In the genomic region with DNA sequence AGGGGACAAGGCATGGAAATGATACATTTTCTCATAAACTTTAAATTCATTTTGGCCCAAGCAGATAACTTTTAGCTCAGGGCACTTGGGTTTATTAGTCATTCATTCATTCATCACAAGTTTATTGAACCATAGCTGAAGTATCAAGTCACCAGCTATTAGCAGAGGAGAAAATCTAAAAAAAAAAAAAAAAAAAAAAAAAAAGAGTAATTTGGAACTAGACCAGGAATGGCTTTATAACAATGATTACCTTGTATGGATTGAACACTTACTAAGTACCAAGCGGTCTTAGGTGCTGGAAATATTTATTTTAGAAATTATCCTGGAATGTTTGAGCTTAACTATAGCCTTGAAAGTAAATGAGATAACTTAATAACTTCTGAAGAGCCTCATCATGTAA, we compare ENCODE assay signal across 25 cellular contexts.
"Had no signal": no experiment of that assay in that cellular context is flagged by ENCODE, and none has a peak within 500 bp of the region (broad histone marks: within the 10 kb centered on the region; RNA-seq: fewer than 3 reads in every experiment).

No MANE protein-coding gene starts in this region.

- H3K27ac ChIP-seq: dorsolateral prefrontal cortex, left lung, lower lobe of right lung, neutrophil, suprapubic skin, tibial artery had no signal

- DNase-seq: activated CD4-positive, alpha-beta memory T cell treated with anti-CD3 and anti-CD28 coated beads for 36 hours; activated CD4-positive, alpha-beta T cell treated with anti-CD3 and anti-CD28 coated beads, Interleukin-2, amount 10 ng/mL, durations not matched to agents 24 days and 14 days; activated CD4-positive, CD25-positive, alpha-beta regulatory T cell treated with anti-CD3 and anti-CD28 coated beads, Interleukin-2, amount 50 U/mL, for 72 hours; activated CD8-positive, alpha-beta memory T cell treated with anti-CD3 and anti-CD28 coated beads, Interleukin-2, amount 50 U/mL, for 4 hours; activated effector memory CD4-positive, alpha-beta T cell treated with anti-CD3 and anti-CD28 coated beads, Interleukin-2, amount 50 U/mL, for 16 hours; activated naive CD4-positive, alpha-beta T cell treated with anti-CD3 and anti-CD28 coated beads, Interleukin-2, amount 10 ng/mL, durations not matched to agents 7 days and 5 days; activated T-cell treated with anti-CD3 and anti-CD28 coated beads, Interleukin-2, amount 50 U/mL, for 1 hour; amygdala; dorsolateral prefrontal cortex; effector memory CD4-positive, alpha-beta T cell; hypothalamus; kidney glomerular epithelial cell; left lung; lower lobe of right lung; mesenchymal stem cell; nephron progenitor cell; stimulated activated CD4-positive, alpha-beta T cell treated with anti-CD3 and anti-CD28 coated beads, Interleukin-1b, Interleukin-23, amount 100 ng/mL, for 48 hours; stimulated activated naive CD4-positive, alpha-beta T cell; SW 1271; T1000; tibial artery had no signal

- H3K4me3 ChIP-seq: dorsolateral prefrontal cortex, gastroesophageal sphincter, left lung, lower lobe of right lung, smooth muscle cell, suprapubic skin, tibial artery had no signal

- H3K4me1 ChIP-seq: left lung, suprapubic skin, tibial artery had no signal

- H3K9me3 ChIP-seq: gastroesophageal sphincter, left lung, lower lobe of right lung, neutrophil, suprapubic skin, tibial artery had no signal

- H3K27me3 ChIP-seq: dorsolateral prefrontal cortex, gastroesophageal sphincter, left lung, neutrophil, suprapubic skin, tibial artery had no signal

- H3K36me3 ChIP-seq: gastroesophageal sphincter, left lung, lower lobe of right lung, neutrophil, suprapubic skin, tibial artery had no signal
